16 cellular contexts compared by ENCODE assay signal in the genomic region with DNA sequence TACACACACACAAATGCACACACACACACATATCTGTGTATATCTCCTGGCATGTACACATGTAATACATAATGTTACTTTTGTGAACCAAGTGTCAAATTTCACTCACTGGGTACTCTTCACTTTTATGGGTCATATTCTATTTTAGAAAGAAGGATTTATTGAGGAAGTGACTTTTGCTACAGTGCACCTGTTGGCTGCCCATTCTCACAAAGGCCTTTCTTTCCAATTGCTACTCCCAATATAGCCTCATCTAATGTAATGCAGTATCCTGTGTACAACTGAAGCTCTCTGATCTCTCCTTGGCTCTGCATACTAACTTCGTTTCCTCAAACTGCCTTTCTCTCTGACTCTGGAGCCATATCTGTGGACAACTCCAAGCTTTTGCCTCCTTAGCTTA.
DNase-seq lines count a peak whose midpoint lies in the region; ATAC-seq and TF ChIP-seq lines count a peak whose summit lies in the region.
"Had no signal": no experiment of that assay in that cellular context is flagged by ENCODE, and none has a peak within 500 bp of the region (broad histone marks: within the 10 kb centered on the region; RNA-seq: fewer than 3 reads in every experiment).

No MANE protein-coding gene starts in this region.

- TF ChIP-seq CTCF in PC-3 (conservative IDR thresholded peaks at IDR 0.05; ENCODE audit: low read depth, low read length) (no peak), nephron (IDR thresholded peaks at IDR 0.05; ENCODE audit: unreplicated experiment in 3 of 3) (no peak)

- intact Hi-C loops in PC-3 (cut with micrococcal nuclease), result loop anchor here (1.0 kb wide), 1 partner anchor 12 kb away; no protein-coding TSS in a partner anchor

- no peak overlapping the region for H3K9ac ChIP-seq in PC-3 (ENCODE audit: low read length)
- H3K9ac ChIP-seq: BLaER1 treated with 17β-estradiol and CSF1 and Interleukin-3, amounts not matched to agents 10 nM and 100 nM had no signal

- H3K4me3 ChIP-seq in PC-3 (ENCODE audit: low read length), result no peak overlapping the region
- H3K4me3 ChIP-seq: BLaER1 treated with 17β-estradiol and CSF1 and Interleukin-3, amounts not matched to agents 10 nM and 100 nM; HAP-1 had no signal

- H3K9me3 ChIP-seq in PC-3 (ENCODE audit: low read length), result no peaks in the 10 kb centered on the region
- H3K9me3 ChIP-seq: HAP-1 had no signal

- H3K27ac Mint-ChIP-seq in nephron, result peak overlapping the region in 2 of 3 experiments; percentile 48 to 61
- H3K27ac Mint-ChIP-seq: CD4-positive, CD25-positive, alpha-beta regulatory T cell; HFFc6; IgD-negative memory B cell had no signal

- H4K20me1 ChIP-seq in PC-3 (ENCODE audit: low read length), result no peaks in the 10 kb centered on the region
- H4K20me1 ChIP-seq: BLaER1 treated with 17β-estradiol and CSF1 and Interleukin-3, amounts not matched to agents 10 nM and 100 nM had no signal

- H3K27me3 ChIP-seq in PC-3 (ENCODE audit: low read length), result no peaks in the 10 kb centered on the region
- H3K27me3 ChIP-seq: BLaER1 treated with 17β-estradiol and CSF1 and Interleukin-3, amounts not matched to agents 10 nM and 100 nM had no signal

- H3K36me3 Mint-ChIP-seq in nephron (ENCODE audit: low read depth), result no peaks in the 10 kb centered on the region
- H3K36me3 Mint-ChIP-seq: CD4-positive, CD25-positive, alpha-beta regulatory T cell had no signal

- H3K4me1 ChIP-seq in PC-3 (ENCODE audit: insufficient read depth, low read length), result no peaks in the 10 kb centered on the region
- H3K4me1 ChIP-seq: HAP-1 had no signal

- no peaks in the 10 kb centered on the region for H3K36me3 ChIP-seq in PC-3 (ENCODE audit: low read depth, low read length)
- H3K36me3 ChIP-seq: BLaER1 treated with 17β-estradiol and CSF1 and Interleukin-3, amounts not matched to agents 10 nM and 100 nM; HAP-1 had no signal

- DNase-seq in NCI-H1105 treated with DMSO at 0.1 percent for 48 hours (lab: John Stamatoyannopoulos, UW) (peak; percentile 20), NCI-H1105 (lab: John Stamatoyannopoulos, UW) (no peak), DMS153 (lab: John Stamatoyannopoulos, UW) (peak; percentile 45), PC-3 (no peak), GDM1 (lab: John Stamatoyannopoulos, UW) (no peak)
- DNase-seq: AML-193; CD4-positive, CD25-positive, alpha-beta regulatory T cell; DMS79; HFFc6 had no signal

- H2AFZ ChIP-seq in PC-3 (ENCODE audit: low read length), result no peak overlapping the region

- H3K9me3 Mint-ChIP-seq in nephron, result peaks cover 10% of the 10 kb centered on the region

- no peak overlapping the region for H3K4me3 Mint-ChIP-seq in nephron
- H3K4me3 Mint-ChIP-seq: CD4-positive, CD25-positive, alpha-beta regulatory T cell; HFFc6; IgD-negative memory B cell had no signal

- no peaks in the 10 kb centered on the region for H3K9me2 ChIP-seq in PC-3 (replicated peaks; ENCODE audit: low read length)

- CTCF ChIA-PET in PC-3 (lab: Charles Lee), result no interaction called here

- ATAC-seq in PC-3, result peak; percentile 81
- ATAC-seq in GM19467 (IDR thresholded peaks at IDR 0.05; ENCODE audit: unreplicated experiment), result no peak
- ATAC-seq in GM21723 (IDR thresholded peaks at IDR 0.05; ENCODE audit: unreplicated experiment), result no peak

- H3K27ac ChIP-seq in PC-3 (ENCODE audit: low read length), result no peak overlapping the region
- H3K27ac ChIP-seq: 22Rv1; BLaER1 treated with 17β-estradiol and CSF1 and Interleukin-3, amounts not matched to agents 10 nM and 100 nM had no signal

- POLR2A ChIA-PET in PC-3 (lab: Charles Lee; ENCODE audit: unreplicated experiment), result no interaction called here

- H3K4me1 Mint-ChIP-seq in nephron, result peaks cover 53% of the 10 kb centered on the region
- H3K4me1 Mint-ChIP-seq: CD4-positive, CD25-positive, alpha-beta regulatory T cell had no signal

- peaks cover 28% of the 10 kb centered on the region for H3K27me3 Mint-ChIP-seq in nephron (ENCODE audit: low read depth)
- H3K27me3 Mint-ChIP-seq: CD4-positive, CD25-positive, alpha-beta regulatory T cell had no signal

- H3F3A ChIP-seq in PC-3 (ENCODE audit: low read length, unreplicated experiment), result no peaks in the 10 kb centered on the region

- no TSS peak for BruUV-seq in PC-3 (replicated peaks; lab: Mats Ljungman, UMichigan)

- H3K79me2 ChIP-seq in PC-3 (ENCODE audit: low read length), result no peaks in the 10 kb centered on the region

- no peak overlapping the region for H3K4me2 ChIP-seq in PC-3 (ENCODE audit: low read length)
- H3K4me2 ChIP-seq: BLaER1 treated with 17β-estradiol and CSF1 and Interleukin-3, amounts not matched to agents 10 nM and 100 nM had no signal

Comparison
In these comparisons a context has a peak if more than half of its experiments do, and no peak if none do; other contexts are left out.
1. DNase-seq: peak in NCI-H1105 treated with DMSO at 0.1 percent for 48 hours (single experiment) and DMS153 (single experiment); none in NCI-H1105 (single experiment), PC-3 (single experiment) and GDM1 (single experiment).